In the genomic region with DNA sequence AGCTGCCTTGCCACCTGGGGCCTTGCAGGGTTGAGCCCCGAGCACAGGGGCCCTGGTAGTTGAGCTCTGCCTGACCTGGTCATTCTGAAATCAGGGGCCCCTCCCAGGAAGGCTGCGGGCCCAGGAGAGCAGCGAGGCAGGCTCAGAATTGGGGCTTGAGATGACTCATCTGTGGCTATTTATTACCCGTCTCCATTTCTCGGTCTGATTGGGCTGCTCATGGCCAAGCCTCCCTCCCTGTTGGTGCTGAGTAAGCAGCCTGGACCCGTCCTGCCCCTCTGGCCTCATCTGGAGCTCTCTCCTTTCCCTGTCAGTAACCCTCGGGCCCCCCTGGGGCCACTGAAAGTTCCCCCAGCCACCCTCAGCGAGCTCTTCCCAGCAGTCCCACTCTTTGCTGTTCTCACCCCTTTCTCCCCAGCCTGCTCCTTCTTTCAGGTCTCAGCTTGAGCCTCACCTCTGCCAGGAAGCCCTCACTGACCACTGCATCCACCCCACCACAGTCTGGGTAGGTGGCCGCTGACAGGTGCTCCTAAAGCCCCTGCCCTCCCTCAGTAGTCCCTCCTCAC, we compare ENCODE assay signal across 1 cellular context.
A peak's percentile ranks its signal among the peaks of the same experiment; 100 is the strongest.
TF ChIP-seq lines count a peak whose summit lies in the region.

No MANE protein-coding gene starts in this region.

TF ChIP-seq in K562, 482 proteins besides CTCF, POLR2A, EP300 and RAD21 (continued from another document and continues in another):
- peak; percentile 69 for TF ChIP-seq FOS (IDR thresholded peaks at IDR 0.05; ENCODE audit: extremely low read depth, insufficient read length)
- peak; percentile 94 for TF ChIP-seq MEIS2 (IDR thresholded peaks at IDR 0.05; ENCODE audit: partially characterized antibody)
- TF ChIP-seq, protein P1, sequence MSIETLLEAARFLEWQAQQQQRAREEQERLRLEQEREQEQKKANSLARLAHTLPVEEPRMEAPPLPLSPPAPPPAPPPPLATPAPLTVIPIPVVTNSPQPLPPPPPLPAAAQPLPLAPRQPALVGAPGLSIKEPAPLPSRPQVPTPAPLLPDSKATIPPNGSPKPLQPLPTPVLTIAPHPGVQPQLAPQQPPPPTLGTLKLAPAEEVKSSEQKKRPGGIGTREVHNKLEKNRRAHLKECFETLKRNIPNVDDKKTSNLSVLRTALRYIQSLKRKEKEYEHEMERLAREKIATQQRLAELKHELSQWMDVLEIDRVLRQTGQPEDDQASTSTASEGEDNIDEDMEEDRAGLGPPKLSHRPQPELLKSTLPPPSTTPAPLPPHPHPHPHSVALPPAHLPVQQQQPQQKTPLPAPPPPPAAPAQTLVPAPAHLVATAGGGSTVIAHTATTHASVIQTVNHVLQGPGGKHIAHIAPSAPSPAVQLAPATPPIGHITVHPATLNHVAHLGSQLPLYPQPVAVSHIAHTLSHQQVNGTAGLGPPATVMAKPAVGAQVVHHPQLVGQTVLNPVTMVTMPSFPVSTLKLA (conservative IDR thresholded peaks at IDR 0.05): no peak; a peak in 1 of 4 replicates
- peak; percentile 82 for TF ChIP-seq SMARCE1 (IDR thresholded peaks at IDR 0.05)
- TF ChIP-seq RBFOX2 (IDR thresholded peaks at IDR 0.05; ENCODE audit: low read depth, low read length): peak; percentile 56
- TF ChIP-seq, protein P2, sequence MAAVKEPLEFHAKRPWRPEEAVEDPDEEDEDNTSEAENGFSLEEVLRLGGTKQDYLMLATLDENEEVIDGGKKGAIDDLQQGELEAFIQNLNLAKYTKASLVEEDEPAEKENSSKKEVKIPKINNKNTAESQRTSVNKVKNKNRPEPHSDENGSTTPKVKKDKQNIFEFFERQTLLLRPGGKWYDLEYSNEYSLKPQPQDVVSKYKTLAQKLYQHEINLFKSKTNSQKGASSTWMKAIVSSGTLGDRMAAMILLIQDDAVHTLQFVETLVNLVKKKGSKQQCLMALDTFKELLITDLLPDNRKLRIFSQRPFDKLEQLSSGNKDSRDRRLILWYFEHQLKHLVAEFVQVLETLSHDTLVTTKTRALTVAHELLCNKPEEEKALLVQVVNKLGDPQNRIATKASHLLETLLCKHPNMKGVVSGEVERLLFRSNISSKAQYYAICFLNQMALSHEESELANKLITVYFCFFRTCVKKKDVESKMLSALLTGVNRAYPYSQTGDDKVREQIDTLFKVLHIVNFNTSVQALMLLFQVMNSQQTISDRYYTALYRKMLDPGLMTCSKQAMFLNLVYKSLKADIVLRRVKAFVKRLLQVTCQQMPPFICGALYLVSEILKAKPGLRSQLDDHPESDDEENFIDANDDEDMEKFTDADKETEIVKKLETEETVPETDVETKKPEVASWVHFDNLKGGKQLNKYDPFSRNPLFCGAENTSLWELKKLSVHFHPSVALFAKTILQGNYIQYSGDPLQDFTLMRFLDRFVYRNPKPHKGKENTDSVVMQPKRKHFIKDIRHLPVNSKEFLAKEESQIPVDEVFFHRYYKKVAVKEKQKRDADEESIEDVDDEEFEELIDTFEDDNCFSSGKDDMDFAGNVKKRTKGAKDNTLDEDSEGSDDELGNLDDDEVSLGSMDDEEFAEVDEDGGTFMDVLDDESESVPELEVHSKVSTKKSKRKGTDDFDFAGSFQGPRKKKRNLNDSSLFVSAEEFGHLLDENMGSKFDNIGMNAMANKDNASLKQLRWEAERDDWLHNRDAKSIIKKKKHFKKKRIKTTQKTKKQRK (IDR thresholded peaks at IDR 0.05; ENCODE audit: borderline replicate concordance, low read depth, low read length): no peak
- TF ChIP-seq, protein P3, sequence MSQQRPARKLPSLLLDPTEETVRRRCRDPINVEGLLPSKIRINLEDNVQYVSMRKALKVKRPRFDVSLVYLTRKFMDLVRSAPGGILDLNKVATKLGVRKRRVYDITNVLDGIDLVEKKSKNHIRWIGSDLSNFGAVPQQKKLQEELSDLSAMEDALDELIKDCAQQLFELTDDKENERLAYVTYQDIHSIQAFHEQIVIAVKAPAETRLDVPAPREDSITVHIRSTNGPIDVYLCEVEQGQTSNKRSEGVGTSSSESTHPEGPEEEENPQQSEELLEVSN (IDR thresholded peaks at IDR 0.05; ENCODE audit: borderline replicate concordance in 1 of 2, extremely low read depth in 1 of 2, insufficient read depth in 1 of 2, insufficient read length in 1 of 2, low read depth in 1 of 2, low read length in 1 of 2, poor library complexity in 1 of 2, severe bottlenecking in 1 of 2): peak in 1 of 2 experiments; percentile 50
- TF ChIP-seq, protein P4, sequence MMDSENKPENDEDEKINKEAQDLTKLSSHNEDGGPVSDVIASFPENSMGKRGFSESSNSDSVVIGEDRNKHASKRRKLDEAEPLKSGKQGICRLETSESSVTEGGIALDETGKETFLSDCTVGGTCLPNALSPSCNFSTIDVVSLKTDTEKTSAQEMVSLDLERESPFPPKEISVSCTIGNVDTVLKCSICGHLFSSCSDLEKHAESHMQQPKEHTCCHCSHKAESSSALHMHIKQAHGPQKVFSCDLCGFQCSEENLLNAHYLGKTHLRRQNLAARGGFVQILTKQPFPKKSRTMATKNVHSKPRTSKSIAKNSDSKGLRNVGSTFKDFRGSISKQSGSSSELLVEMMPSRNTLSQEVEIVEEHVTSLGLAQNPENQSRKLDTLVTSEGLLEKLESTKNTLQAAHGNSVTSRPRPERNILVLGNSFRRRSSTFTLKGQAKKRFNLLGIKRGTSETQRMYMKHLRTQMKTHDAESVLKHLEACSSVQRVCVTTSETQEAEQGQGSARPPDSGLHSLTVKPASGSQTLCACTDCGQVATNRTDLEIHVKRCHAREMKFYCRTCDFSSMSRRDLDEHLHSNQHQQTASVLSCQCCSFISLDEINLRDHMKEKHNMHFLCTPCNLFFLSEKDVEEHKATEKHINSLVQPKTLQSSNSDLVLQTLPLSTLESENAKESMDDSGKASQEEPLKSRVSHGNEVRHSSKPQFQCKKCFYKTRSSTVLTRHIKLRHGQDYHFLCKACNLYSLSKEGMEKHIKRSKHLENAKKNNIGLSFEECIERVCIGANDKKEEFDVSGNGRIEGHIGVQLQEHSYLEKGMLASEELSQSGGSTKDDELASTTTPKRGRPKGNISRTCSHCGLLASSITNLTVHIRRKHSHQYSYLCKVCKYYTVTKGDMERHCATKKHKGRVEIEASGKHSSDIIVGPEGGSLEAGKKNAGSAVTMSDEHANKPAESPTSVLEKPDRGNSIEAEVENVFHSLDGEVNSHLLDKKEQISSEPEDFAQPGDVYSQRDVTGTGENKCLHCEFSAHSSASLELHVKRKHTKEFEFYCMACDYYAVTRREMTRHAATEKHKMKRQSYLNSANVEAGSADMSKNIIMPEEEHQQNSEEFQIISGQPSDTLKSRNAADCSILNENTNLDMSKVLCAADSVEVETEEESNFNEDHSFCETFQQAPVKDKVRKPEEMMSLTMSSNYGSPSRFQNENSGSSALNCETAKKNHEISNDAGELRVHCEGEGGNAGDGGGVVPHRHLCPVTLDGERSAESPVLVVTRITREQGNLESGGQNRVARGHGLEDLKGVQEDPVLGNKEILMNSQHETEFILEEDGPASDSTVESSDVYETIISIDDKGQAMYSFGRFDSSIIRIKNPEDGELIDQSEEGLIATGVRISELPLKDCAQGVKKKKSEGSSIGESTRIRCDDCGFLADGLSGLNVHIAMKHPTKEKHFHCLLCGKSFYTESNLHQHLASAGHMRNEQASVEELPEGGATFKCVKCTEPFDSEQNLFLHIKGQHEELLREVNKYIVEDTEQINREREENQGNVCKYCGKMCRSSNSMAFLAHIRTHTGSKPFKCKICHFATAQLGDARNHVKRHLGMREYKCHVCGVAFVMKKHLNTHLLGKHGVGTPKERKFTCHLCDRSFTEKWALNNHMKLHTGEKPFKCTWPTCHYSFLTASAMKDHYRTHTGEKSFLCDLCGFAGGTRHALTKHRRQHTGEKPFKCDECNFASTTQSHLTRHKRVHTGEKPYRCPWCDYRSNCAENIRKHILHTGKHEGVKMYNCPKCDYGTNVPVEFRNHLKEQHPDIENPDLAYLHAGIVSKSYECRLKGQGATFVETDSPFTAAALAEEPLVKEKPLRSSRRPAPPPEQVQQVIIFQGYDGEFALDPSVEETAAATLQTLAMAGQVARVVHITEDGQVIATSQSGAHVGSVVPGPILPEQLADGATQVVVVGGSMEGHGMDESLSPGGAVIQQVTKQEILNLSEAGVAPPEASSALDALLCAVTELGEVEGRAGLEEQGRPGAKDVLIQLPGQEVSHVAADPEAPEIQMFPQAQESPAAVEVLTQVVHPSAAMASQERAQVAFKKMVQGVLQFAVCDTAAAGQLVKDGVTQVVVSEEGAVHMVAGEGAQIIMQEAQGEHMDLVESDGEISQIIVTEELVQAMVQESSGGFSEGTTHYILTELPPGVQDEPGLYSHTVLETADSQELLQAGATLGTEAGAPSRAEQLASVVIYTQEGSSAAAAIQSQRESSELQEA (IDR thresholded peaks at IDR 0.05; ENCODE audit: low read depth): no peak
- TF ChIP-seq SOX6 (IDR thresholded peaks at IDR 0.05): peak; percentile 52
- TF ChIP-seq ARNT (IDR thresholded peaks at IDR 0.05): no peak
- peak in 1 of 2 experiments; percentile 72; a peak in 1 of 4 replicates for TF ChIP-seq SRF (CRISPR knock-in tag; IDR thresholded peaks at IDR 0.05)
- TF ChIP-seq, protein P5, sequence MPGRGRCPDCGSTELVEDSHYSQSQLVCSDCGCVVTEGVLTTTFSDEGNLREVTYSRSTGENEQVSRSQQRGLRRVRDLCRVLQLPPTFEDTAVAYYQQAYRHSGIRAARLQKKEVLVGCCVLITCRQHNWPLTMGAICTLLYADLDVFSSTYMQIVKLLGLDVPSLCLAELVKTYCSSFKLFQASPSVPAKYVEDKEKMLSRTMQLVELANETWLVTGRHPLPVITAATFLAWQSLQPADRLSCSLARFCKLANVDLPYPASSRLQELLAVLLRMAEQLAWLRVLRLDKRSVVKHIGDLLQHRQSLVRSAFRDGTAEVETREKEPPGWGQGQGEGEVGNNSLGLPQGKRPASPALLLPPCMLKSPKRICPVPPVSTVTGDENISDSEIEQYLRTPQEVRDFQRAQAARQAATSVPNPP (IDR thresholded peaks at IDR 0.05; ENCODE audit: borderline replicate concordance, insufficient read depth, insufficient read length): no peak
- TF ChIP-seq NBN (IDR thresholded peaks at IDR 0.05; ENCODE audit: low read depth): peak; percentile 36; the same call in 1 of the 2 replicates
- peak; percentile 61 for TF ChIP-seq CTBP1 (IDR thresholded peaks at IDR 0.05; ENCODE audit: borderline replicate concordance)
- TF ChIP-seq PHF8 (IDR thresholded peaks at IDR 0.05; ENCODE audit: borderline replicate concordance, low read length): peak; percentile 29; the same call in 1 of the 2 replicates
- TF ChIP-seq, protein P6, sequence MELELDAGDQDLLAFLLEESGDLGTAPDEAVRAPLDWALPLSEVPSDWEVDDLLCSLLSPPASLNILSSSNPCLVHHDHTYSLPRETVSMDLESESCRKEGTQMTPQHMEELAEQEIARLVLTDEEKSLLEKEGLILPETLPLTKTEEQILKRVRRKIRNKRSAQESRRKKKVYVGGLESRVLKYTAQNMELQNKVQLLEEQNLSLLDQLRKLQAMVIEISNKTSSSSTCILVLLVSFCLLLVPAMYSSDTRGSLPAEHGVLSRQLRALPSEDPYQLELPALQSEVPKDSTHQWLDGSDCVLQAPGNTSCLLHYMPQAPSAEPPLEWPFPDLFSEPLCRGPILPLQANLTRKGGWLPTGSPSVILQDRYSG (tag; conservative IDR thresholded peaks at IDR 0.05; ENCODE audit: low read depth): no peak
- peak; percentile 99 for TF ChIP-seq ZNF316 (IDR thresholded peaks at IDR 0.05)
- TF ChIP-seq, protein P7, sequence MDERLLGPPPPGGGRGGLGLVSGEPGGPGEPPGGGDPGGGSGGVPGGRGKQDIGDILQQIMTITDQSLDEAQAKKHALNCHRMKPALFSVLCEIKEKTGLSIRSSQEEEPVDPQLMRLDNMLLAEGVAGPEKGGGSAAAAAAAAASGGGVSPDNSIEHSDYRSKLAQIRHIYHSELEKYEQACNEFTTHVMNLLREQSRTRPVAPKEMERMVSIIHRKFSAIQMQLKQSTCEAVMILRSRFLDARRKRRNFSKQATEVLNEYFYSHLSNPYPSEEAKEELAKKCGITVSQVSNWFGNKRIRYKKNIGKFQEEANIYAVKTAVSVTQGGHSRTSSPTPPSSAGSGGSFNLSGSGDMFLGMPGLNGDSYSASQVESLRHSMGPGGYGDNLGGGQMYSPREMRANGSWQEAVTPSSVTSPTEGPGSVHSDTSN (CRISPR knock-in tag; IDR thresholded peaks at IDR 0.05; ENCODE audit: low read depth): no peak
- TF ChIP-seq, protein P7 (tag; conservative IDR thresholded peaks at IDR 0.05; ENCODE audit: low read depth): peak; percentile 67
- TF ChIP-seq RBBP5 (IDR thresholded peaks at IDR 0.05; ENCODE audit: borderline replicate concordance, insufficient read depth, low read length, poor library complexity, severe bottlenecking): peak; percentile 38
- TF ChIP-seq MAFF (IDR thresholded peaks at IDR 0.05; ENCODE audit: low read length): peak; percentile 83
- TF ChIP-seq, protein P8, sequence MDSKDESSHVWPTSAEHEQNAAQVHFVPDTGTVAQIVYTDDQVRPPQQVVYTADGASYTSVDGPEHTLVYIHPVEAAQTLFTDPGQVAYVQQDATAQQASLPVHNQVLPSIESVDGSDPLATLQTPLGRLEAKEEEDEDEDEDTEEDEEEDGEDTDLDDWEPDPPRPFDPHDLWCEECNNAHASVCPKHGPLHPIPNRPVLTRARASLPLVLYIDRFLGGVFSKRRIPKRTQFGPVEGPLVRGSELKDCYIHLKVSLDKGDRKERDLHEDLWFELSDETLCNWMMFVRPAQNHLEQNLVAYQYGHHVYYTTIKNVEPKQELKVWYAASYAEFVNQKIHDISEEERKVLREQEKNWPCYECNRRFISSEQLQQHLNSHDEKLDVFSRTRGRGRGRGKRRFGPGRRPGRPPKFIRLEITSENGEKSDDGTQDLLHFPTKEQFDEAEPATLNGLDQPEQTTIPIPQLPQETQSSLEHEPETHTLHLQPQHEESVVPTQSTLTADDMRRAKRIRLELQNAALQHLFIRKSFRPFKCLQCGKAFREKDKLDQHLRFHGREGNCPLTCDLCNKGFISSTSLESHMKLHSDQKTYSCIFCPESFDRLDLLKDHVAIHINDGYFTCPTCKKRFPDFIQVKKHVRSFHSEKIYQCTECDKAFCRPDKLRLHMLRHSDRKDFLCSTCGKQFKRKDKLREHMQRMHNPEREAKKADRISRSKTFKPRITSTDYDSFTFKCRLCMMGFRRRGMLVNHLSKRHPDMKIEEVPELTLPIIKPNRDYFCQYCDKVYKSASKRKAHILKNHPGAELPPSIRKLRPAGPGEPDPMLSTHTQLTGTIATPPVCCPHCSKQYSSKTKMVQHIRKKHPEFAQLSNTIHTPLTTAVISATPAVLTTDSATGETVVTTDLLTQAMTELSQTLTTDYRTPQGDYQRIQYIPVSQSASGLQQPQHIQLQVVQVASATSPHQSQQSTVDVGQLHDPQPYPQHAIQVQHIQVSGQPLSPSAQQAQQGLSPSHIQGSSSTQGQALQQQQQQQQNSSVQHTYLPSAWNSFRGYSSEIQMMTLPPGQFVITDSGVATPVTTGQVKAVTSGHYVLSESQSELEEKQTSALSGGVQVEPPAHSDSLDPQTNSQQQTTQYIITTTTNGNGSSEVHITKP (IDR thresholded peaks at IDR 0.05; ENCODE audit: partially characterized antibody): no peak
- peak; percentile 66 for TF ChIP-seq ZFX (CRISPR knock-in tag; IDR thresholded peaks at IDR 0.05)
- peak; percentile 30 to 79; a peak in 3 of 4 replicates for TF ChIP-seq RCOR1 (IDR thresholded peaks at IDR 0.05; ENCODE audit: borderline replicate concordance in 1 of 2, low read depth in 2 of 2, low read length in 2 of 2)
- no peak for TF ChIP-seq ZNF384 (IDR thresholded peaks at IDR 0.05; ENCODE audit: low read depth, low read length)
- peak; percentile 56; the same call in 1 of the 2 replicates for TF ChIP-seq ZNF766 (CRISPR knock-in tag; conservative IDR thresholded peaks at IDR 0.05)
- no peak for TF ChIP-seq ARHGAP35 (IDR thresholded peaks at IDR 0.05; ENCODE audit: partially characterized antibody)
- no peak for TF ChIP-seq ZNF830 (CRISPR knock-in tag; IDR thresholded peaks at IDR 0.05)
